28 cellular contexts compared by ENCODE assay signal in genomic region chr7:46627038-46627315, GRCh38.
DNase-seq lines count a peak whose midpoint lies in the region; ATAC-seq and TF ChIP-seq lines count a peak whose summit lies in the region.
"Had no signal": no experiment of that assay in that cellular context is flagged by ENCODE, and none has a peak within 500 bp of the region (broad histone marks: within the 10 kb centered on the region; RNA-seq: fewer than 3 reads in every experiment).

No MANE protein-coding gene starts in this region.

- H3K4me3 ChIP-seq in GM23248 (no peak overlapping the region), fibroblast of villous mesenchyme (ENCODE audit: low read depth, low read length) (no peak overlapping the region)
- H3K4me3 ChIP-seq: A549; ascending aorta; BLaER1 treated with 17β-estradiol and CSF1 and Interleukin-3, amounts not matched to agents 10 nM and 100 nM; K562; lower lobe of right lung; MG63; ovary; SJSA1; tibial artery had no signal

- H3K36me3 Mint-ChIP-seq in WTC11 = no peaks in the 10 kb centered on the region
- H3K36me3 Mint-ChIP-seq: activated naive CD8-positive, alpha-beta T cell treated with anti-CD3 and anti-CD28 coated beads for 36 hours had no signal

- no peak overlapping the region for H3K4me2 ChIP-seq in GM23248 (ENCODE audit: unreplicated experiment)
- H3K4me2 ChIP-seq: A549; BLaER1 treated with 17β-estradiol and CSF1 and Interleukin-3, amounts not matched to agents 10 nM and 100 nM had no signal

- TF ChIP-seq CTCF in WTC11 (IDR thresholded peaks at IDR 0.05) (no peak), fibroblast of villous mesenchyme (IDR thresholded peaks at IDR 0.05; ENCODE audit: insufficient read depth, low read depth, low read length) (no peak)

- H3K9me2 ChIP-seq in GM23248 (ENCODE audit: insufficient read depth) = no peaks in the 10 kb centered on the region

- H3K36me3 ChIP-seq in GM23248 (ENCODE audit: low read depth) = no peaks in the 10 kb centered on the region
- H3K36me3 ChIP-seq: ascending aorta; BLaER1 treated with 17β-estradiol and CSF1 and Interleukin-3, amounts not matched to agents 10 nM and 100 nM; lower lobe of right lung; MG63; ovary; SJSA1; tibial artery had no signal

- no peaks in the 10 kb centered on the region; the same call in 1 of the 2 replicates for H3K27me3 Mint-ChIP-seq in WTC11 (ENCODE audit: low read depth)
- H3K27me3 Mint-ChIP-seq: central memory CD8-positive, alpha-beta T cell had no signal

- no peak overlapping the region for H3K9ac ChIP-seq in GM23248
- H3K9ac ChIP-seq: BLaER1 treated with 17β-estradiol and CSF1 and Interleukin-3, amounts not matched to agents 10 nM and 100 nM had no signal

- H3K4me1 Mint-ChIP-seq in WTC11 = peaks cover 32% of the 10 kb centered on the region
- H3K4me1 Mint-ChIP-seq: activated naive CD8-positive, alpha-beta T cell treated with anti-CD3 and anti-CD28 coated beads for 36 hours; central memory CD8-positive, alpha-beta T cell had no signal

- H2AFZ ChIP-seq in GM23248 = no peak overlapping the region

- no peaks in the 10 kb centered on the region for H4K20me1 ChIP-seq in GM23248 (ENCODE audit: insufficient read depth)
- H4K20me1 ChIP-seq: BLaER1 treated with 17β-estradiol and CSF1 and Interleukin-3, amounts not matched to agents 10 nM and 100 nM had no signal

- CTCF ChIA-PET in WTC11 (lab: Charles Lee) = no interaction called here

- H3K4me3 Mint-ChIP-seq in WTC11 = no peak overlapping the region
- H3K4me3 Mint-ChIP-seq: activated naive CD8-positive, alpha-beta T cell treated with anti-CD3 and anti-CD28 coated beads for 36 hours; central memory CD8-positive, alpha-beta T cell; nephron progenitor cell had no signal

- H3K9me3 Mint-ChIP-seq in WTC11 = 0 out of 2 replicates have a peak, but pooled peaks cover under 1% of the 10 kb centered on the region
- H3K9me3 Mint-ChIP-seq: activated naive CD8-positive, alpha-beta T cell treated with anti-CD3 and anti-CD28 coated beads for 36 hours; nephron progenitor cell had no signal

- WGBS in GM23248 (ENCODE audit: low coverage in 1 of 2, low lambda C conversion rate in 2 of 2, missing lambda C conversion rate in 2 of 2), 2 experiments = 87 to 94% methylated on average over 2 of the region's 2 CpGs

- no peaks in the 10 kb centered on the region for H3K9me3 ChIP-seq in GM23248 (ENCODE audit: low read depth)
- H3K9me3 ChIP-seq: A549, ascending aorta, lower lobe of right lung, MG63, ovary, SJSA1, tibial artery had no signal

- POLR2A ChIA-PET in WTC11 (lab: Charles Lee) = no interaction called here

- H3F3A ChIP-seq in GM23248 (ENCODE audit: insufficient read depth) = no peaks in the 10 kb centered on the region

- no peaks in the 10 kb centered on the region for H3K27me3 ChIP-seq in GM23248 (replicated peaks; ENCODE audit: insufficient read depth)
- H3K27me3 ChIP-seq: ascending aorta; BLaER1 treated with 17β-estradiol and CSF1 and Interleukin-3, amounts not matched to agents 10 nM and 100 nM; MG63; ovary; SJSA1; tibial artery had no signal

- ATAC-seq in WTC11 (no peak), HG03097 (IDR thresholded peaks at IDR 0.05; ENCODE audit: low FRiP score, unreplicated experiment) (no peak), GM18861 (IDR thresholded peaks at IDR 0.05; ENCODE audit: unreplicated experiment) (no peak)
- ATAC-seq: A549, K562, lower lobe of right lung had no signal

- H3K27ac ChIP-seq in GM23248 = no peak overlapping the region
- H3K27ac ChIP-seq: A549; ascending aorta; BLaER1 treated with 17β-estradiol and CSF1 and Interleukin-3, amounts not matched to agents 10 nM and 100 nM; lower lobe of right lung; ovary; SJSA1; tibial artery had no signal

- DNase-seq in AG08395 (ENCODE audit: low spot score) (peak; percentile 67), GM23248 (peak; percentile 8), WTC11 (ENCODE audit: low spot score) (no peak), fibroblast of villous mesenchyme (ENCODE audit: low read depth) (peak; percentile 47), SKM-1 treated with dmso at 0.1 percent for 144 hours (lab: John Stamatoyannopoulos, UW; ENCODE audit: unreplicated experiment) (no peak)
- DNase-seq in stimulated activated CD4-positive, alpha-beta T cell treated with anti-CD3 and anti-CD28 coated beads, Interleukin-2, amount 100 ng/mL, for 24 hours = no peak
- DNase-seq: activated CD4-positive, alpha-beta T cell treated with anti-CD3 and anti-CD28 coated beads for 4 hours; activated CD8-positive, alpha-beta memory T cell treated with anti-CD3 and anti-CD28 coated beads for 24 hours; activated effector memory CD4-positive, alpha-beta T cell treated with anti-CD3 and anti-CD28 coated beads, Interleukin-2, amount 50 U/mL, for 16 hours; activated naive CD8-positive, alpha-beta T cell treated with anti-CD3 and anti-CD28 coated beads for 36 hours; COR-L47; glutamatergic neuron; lower lobe of right lung; MG63; NCI-H1417 treated with DMSO at 0.1 percent for 48 hours; NCI-H226; nephron progenitor cell; ovary; retina; tibial artery had no signal

- H3K27ac Mint-ChIP-seq in WTC11 = peak overlapping the region; percentile 18; the same call in 1 of the 2 replicates
- H3K27ac Mint-ChIP-seq: activated naive CD8-positive, alpha-beta T cell treated with anti-CD3 and anti-CD28 coated beads for 36 hours; nephron progenitor cell had no signal

- H3K79me2 ChIP-seq in GM23248 (ENCODE audit: insufficient read depth) = no peaks in the 10 kb centered on the region

- in situ Hi-C loops in GM23248 (cut with MboI) = no loop called here

- H3K4me1 ChIP-seq in GM23248 (ENCODE audit: insufficient read depth) = no peaks in the 10 kb centered on the region
- H3K4me1 ChIP-seq: A549, ascending aorta, lower lobe of right lung, SJSA1, tibial artery had no signal

TF ChIP-seq in WTC11, 78 proteins besides CTCF, POLR2A, EP300 and RAD21 (continues in another document):
- no peak for TF ChIP-seq NR2C2 (CRISPR knock-in tag; IDR thresholded peaks at IDR 0.05)
- no peak for TF ChIP-seq GABPB1 (CRISPR knock-in tag; IDR thresholded peaks at IDR 0.05)
- TF ChIP-seq, protein P1, sequence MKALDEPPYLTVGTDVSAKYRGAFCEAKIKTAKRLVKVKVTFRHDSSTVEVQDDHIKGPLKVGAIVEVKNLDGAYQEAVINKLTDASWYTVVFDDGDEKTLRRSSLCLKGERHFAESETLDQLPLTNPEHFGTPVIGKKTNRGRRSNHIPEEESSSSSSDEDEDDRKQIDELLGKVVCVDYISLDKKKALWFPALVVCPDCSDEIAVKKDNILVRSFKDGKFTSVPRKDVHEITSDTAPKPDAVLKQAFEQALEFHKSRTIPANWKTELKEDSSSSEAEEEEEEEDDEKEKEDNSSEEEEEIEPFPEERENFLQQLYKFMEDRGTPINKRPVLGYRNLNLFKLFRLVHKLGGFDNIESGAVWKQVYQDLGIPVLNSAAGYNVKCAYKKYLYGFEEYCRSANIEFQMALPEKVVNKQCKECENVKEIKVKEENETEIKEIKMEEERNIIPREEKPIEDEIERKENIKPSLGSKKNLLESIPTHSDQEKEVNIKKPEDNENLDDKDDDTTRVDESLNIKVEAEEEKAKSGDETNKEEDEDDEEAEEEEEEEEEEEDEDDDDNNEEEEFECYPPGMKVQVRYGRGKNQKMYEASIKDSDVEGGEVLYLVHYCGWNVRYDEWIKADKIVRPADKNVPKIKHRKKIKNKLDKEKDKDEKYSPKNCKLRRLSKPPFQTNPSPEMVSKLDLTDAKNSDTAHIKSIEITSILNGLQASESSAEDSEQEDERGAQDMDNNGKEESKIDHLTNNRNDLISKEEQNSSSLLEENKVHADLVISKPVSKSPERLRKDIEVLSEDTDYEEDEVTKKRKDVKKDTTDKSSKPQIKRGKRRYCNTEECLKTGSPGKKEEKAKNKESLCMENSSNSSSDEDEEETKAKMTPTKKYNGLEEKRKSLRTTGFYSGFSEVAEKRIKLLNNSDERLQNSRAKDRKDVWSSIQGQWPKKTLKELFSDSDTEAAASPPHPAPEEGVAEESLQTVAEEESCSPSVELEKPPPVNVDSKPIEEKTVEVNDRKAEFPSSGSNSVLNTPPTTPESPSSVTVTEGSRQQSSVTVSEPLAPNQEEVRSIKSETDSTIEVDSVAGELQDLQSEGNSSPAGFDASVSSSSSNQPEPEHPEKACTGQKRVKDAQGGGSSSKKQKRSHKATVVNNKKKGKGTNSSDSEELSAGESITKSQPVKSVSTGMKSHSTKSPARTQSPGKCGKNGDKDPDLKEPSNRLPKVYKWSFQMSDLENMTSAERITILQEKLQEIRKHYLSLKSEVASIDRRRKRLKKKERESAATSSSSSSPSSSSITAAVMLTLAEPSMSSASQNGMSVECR (CRISPR knock-in tag; IDR thresholded peaks at IDR 0.05; ENCODE audit: borderline replicate concordance) = no peak
- no peak for TF ChIP-seq IRF1 (CRISPR knock-in tag; IDR thresholded peaks at IDR 0.05)
- TF ChIP-seq, protein P2, sequence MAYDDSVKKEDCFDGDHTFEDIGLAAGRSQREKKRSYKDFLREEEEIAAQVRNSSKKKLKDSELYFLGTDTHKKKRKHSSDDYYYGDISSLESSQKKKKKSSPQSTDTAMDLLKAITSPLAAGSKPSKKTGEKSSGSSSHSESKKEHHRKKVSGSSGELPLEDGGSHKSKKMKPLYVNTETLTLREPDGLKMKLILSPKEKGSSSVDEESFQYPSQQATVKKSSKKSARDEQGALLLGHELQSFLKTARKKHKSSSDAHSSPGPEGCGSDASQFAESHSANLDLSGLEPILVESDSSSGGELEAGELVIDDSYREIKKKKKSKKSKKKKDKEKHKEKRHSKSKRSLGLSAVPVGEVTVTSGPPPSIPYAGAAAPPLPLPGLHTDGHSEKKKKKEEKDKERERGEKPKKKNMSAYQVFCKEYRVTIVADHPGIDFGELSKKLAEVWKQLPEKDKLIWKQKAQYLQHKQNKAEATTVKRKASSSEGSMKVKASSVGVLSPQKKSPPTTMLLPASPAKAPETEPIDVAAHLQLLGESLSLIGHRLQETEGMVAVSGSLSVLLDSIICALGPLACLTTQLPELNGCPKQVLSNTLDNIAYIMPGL (CRISPR knock-in tag; IDR thresholded peaks at IDR 0.05) = no peak

Comparison
In these comparisons a context has a peak if more than half of its experiments do, and no peak if none do; other contexts are left out.
1. DNase-seq: peak in AG08395 (single experiment), GM23248 (single experiment) and fibroblast of villous mesenchyme (single experiment); none in WTC11 (single experiment), stimulated activated CD4-positive, alpha-beta T cell treated with anti-CD3 and anti-CD28 coated beads, Interleukin-2, amount 100 ng/mL, for 24 hours (0 of 2) and SKM-1 treated with dmso at 0.1 percent for 144 hours (single experiment).